Comparison of ENCODE assay signal across 19 cellular contexts in genomic region chr1:34970829-34971228, GRCh38. TPM values are rescaled to one million over a fixed set of nuclear protein-coding genes. Genes with fewer than 3 reads are reported as not detected.
DNase-seq lines count a peak whose midpoint lies in the region; ATAC-seq, FAIRE-seq and TF ChIP-seq lines count a peak whose summit lies in the region.
"Had no signal": no experiment of that assay in that cellular context is flagged by ENCODE, and none has a peak within 500 bp of the region (broad histone marks: within the 10 kb centered on the region; RNA-seq: fewer than 3 reads in every experiment).

No MANE protein-coding gene starts in this region.

- FAIRE-seq in GM19239 (lab: Jason Lieb, UNC) = no peak
- FAIRE-seq: urothelium cell line had no signal

- no peak overlapping the region for H3K4me3 ChIP-seq in LNCaP clone FGC (ENCODE audit: low read depth, low read length)
- H3K4me3 ChIP-seq: spleen had no signal

- ATAC-seq in Right ventricle myocardium superior (ENCODE audit: poor library complexity) = no peak
- ATAC-seq: left ventricle myocardium superior had no signal

- intact Hi-C loops in Right ventricle myocardium superior (cut with DNase I) = no loop called here

- TF ChIP-seq CTCF in LNCaP clone FGC (IDR thresholded peaks at IDR 0.05; ENCODE audit: control insufficient read depth, extremely low read depth, insufficient read depth) = no peak

- DNase-seq in COLO668 (lab: John Stamatoyannopoulos, UW; ENCODE audit: unreplicated experiment) (peak; percentile 60), LNCaP clone FGC (ENCODE audit: low read depth) (peak; percentile 6), NCI-H748 (lab: John Stamatoyannopoulos, UW; ENCODE audit: unreplicated experiment) (peak; percentile 91), iPS DF 19.7 (ENCODE audit: low read depth, low spot score) (peak; percentile 30), GM19239 (ENCODE audit: insufficient read length, low spot score) (no peak), Right ventricle myocardium superior (no peak), C1 segment of cervical spinal cord (lab: John Stamatoyannopoulos, UW) (no peak)
- DNase-seq in stimulated activated CD8-positive, alpha-beta memory T cell treated with anti-CD3 and anti-CD28 coated beads, Interleukin-4, amount 100 ng/mL, for 48 hours = no peak
- DNase-seq: ACHN; activated naive CD4-positive, alpha-beta T cell; aorta; central memory CD4-positive, alpha-beta T cell; DMS79; erythroblast; left ventricle myocardium superior; spleen; stimulated activated CD4-positive, alpha-beta T cell treated with anti-CD3 and anti-CD28 coated beads, Interleukin-4, amount 100 ng/mL, for 4 hours; SW 1271 had no signal

RNA-seq across cellular contexts. Expression of gene TMEM35B, which starts 14.3 kb away (rescaled TPM):
- 9.0 TPM for total RNA-seq in Right ventricle myocardium superior

RNA-seq across cellular contexts. Expression of gene DLGAP3, which starts 41.4 kb away (rescaled TPM):
- total RNA-seq in Right ventricle myocardium superior = 0.08 TPM

Comparison
In these comparisons a context has a peak if more than half of its experiments do, and no peak if none do; other contexts are left out.
1. DNase-seq: peak in COLO668 (single experiment), LNCaP clone FGC (single experiment), NCI-H748 (single experiment) and iPS DF 19.7 (single experiment); none in stimulated activated CD8-positive, alpha-beta memory T cell treated with anti-CD3 and anti-CD28 coated beads, Interleukin-4, amount 100 ng/mL, for 48 hours (single experiment), GM19239 (single experiment), Right ventricle myocardium superior (single experiment) and C1 segment of cervical spinal cord (0 of 14).